27 cellular contexts compared by ENCODE assay signal in the genomic region with DNA sequence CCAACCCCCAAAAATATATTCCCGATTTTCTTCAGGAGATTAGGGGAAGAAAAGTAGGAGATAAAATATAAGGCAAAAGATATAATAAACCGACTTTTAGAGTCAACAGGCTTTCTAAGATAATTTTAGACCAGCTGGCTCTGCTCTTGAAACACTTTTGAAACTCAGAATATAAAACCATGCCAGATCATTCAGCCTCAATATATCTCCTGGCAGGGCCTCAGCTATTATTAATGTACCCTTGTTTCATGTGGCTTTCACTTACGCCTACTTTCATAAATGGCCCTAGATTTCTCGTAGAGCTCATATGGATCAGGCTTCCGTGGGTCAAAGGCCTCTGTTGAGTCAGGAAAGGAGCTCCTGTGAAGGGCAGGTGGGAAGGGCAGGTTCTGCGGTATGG.
"Had no signal": no experiment of that assay in that cellular context is flagged by ENCODE, and none has a peak within 500 bp of the region (broad histone marks: within the 10 kb centered on the region; RNA-seq: fewer than 3 reads in every experiment).

No MANE protein-coding gene starts in this region.

- H3K4me3 ChIP-seq: adrenal gland, body of pancreas, colonic mucosa, esophagus squamous epithelium had no signal

- H3K27ac ChIP-seq: adrenal gland, body of pancreas, colonic mucosa, esophagus squamous epithelium had no signal

- H3K27me3 ChIP-seq: adrenal gland, body of pancreas, colonic mucosa, esophagus squamous epithelium had no signal

- H3K4me1 ChIP-seq: adrenal gland, body of pancreas, colonic mucosa, esophagus squamous epithelium had no signal

- H3K36me3 ChIP-seq: adrenal gland, colonic mucosa, esophagus squamous epithelium had no signal

- ATAC-seq: activated CD4-positive, alpha-beta T cell treated with anti-CD3 and anti-CD28 coated beads for 36 hours; activated CD8-positive, alpha-beta memory T cell treated with anti-CD3 and anti-CD28 coated beads, Interleukin-2, amount 10 ng/mL, durations not matched to agents 7 days and 5 days; activated CD8-positive, alpha-beta T cell treated with anti-CD3 and anti-CD28 coated beads, Interleukin-2, amount 10 ng/mL, durations not matched to agents 7 days and 5 days; activated naive CD8-positive, alpha-beta T cell treated with anti-CD3 and anti-CD28 coated beads, Interleukin-2, amount 50 U/mL, for 24 hours; body of pancreas; effector memory CD8-positive, alpha-beta T cell had no signal

- H3K9me3 ChIP-seq: adrenal gland, body of pancreas, colonic mucosa, esophagus squamous epithelium had no signal

- DNase-seq: activated CD4-positive, alpha-beta memory T cell treated with anti-CD3 and anti-CD28 coated beads for 36 hours; activated CD4-positive, alpha-beta T cell treated with anti-CD3 and anti-CD28 coated beads for 36 hours; activated CD4-positive, alpha-beta T cell treated with anti-CD3 and anti-CD28 coated beads, Interleukin-2, amount 10 ng/mL, durations not matched to agents 24 days and 14 days; activated CD4-positive, CD25-positive, alpha-beta regulatory T cell; activated CD4-positive, CD25-positive, alpha-beta regulatory T cell treated with anti-CD3 and anti-CD28 coated beads, Interleukin-2, amount 50 U/mL, for 72 hours; activated CD8-positive, alpha-beta memory T cell treated with anti-CD3 and anti-CD28 coated beads, Interleukin-2, amount 10 ng/mL, durations not matched to agents 7 days and 5 days; activated CD8-positive, alpha-beta memory T cell treated with anti-CD3 and anti-CD28 coated beads, Interleukin-2, amount 50 U/mL, for 4 hours; activated CD8-positive, alpha-beta T cell treated with anti-CD3 and anti-CD28 coated beads, Interleukin-2, amount 10 ng/mL, durations not matched to agents 7 days and 5 days; activated effector memory CD4-positive, alpha-beta T cell treated with anti-CD3 and anti-CD28 coated beads, Interleukin-2, amount 50 U/mL, for 16 hours; activated naive CD4-positive, alpha-beta T cell treated with anti-CD3 and anti-CD28 coated beads for 36 hours; activated naive CD8-positive, alpha-beta T cell treated with anti-CD3 and anti-CD28 coated beads for 36 hours; activated naive CD8-positive, alpha-beta T cell treated with anti-CD3 and anti-CD28 coated beads, Interleukin-2, amount 50 U/mL, for 24 hours; activated T-cell treated with anti-CD3 and anti-CD28 coated beads, Interleukin-2, amount 50 U/mL, for 1 hour; activated T-cell treated with anti-CD3 and anti-CD28 coated beads, Interleukin-2, amount 50 U/mL, for 48 hours; adrenal gland; amygdala; aorta; body of pancreas; central memory CD4-positive, alpha-beta T cell; cerebellar nuclear complex; colonic mucosa; effector CD4-positive, alpha-beta T cell; effector memory CD8-positive, alpha-beta T cell; esophagus squamous epithelium; foreskin fibroblast; head of caudate nucleus; T-helper 2 cell had no signal
